In genomic region chr7:73829505-73829904, GRCh38 we compare ENCODE assay signal across 15 cellular contexts. TPM values are rescaled to one million over a fixed set of nuclear protein-coding genes. Genes with fewer than 3 reads are reported as not detected.
DNase-seq lines count a peak whose midpoint lies in the region; ATAC-seq and TF ChIP-seq lines count a peak whose summit lies in the region.
"Had no signal": no experiment of that assay in that cellular context is flagged by ENCODE, and none has a peak within 500 bp of the region (broad histone marks: within the 10 kb centered on the region; RNA-seq: fewer than 3 reads in every experiment).

No MANE protein-coding gene starts in this region.

- peak overlapping the region; percentile 98 for H3K27ac Mint-ChIP-seq in dendritic cell treated with granulocyte-macrophage colony-stimulating factor and Interleukin-4, amounts not matched to agents 40 ng/mL and 50 ng/mL, for 4 days
- no peak overlapping the region for H3K27ac Mint-ChIP-seq in activated CD8-positive, alpha-beta T cell treated with anti-CD3 and anti-CD28 coated beads for 36 hours
- H3K27ac Mint-ChIP-seq: activated naive CD8-positive, alpha-beta T cell treated with anti-CD3 and anti-CD28 coated beads, Interleukin-2, amount 10 ng/mL, durations not matched to agents 7 days and 5 days had no signal

- 49% methylated on average over 7 of the region's 7 CpGs for WGBS in urinary bladder

- peaks cover 34% of the 10 kb centered on the region for H3K27me3 Mint-ChIP-seq in dendritic cell treated with granulocyte-macrophage colony-stimulating factor and Interleukin-4, amounts not matched to agents 40 ng/mL and 50 ng/mL, for 4 days
- H3K27me3 Mint-ChIP-seq in activated CD8-positive, alpha-beta T cell treated with anti-CD3 and anti-CD28 coated beads for 36 hours: peaks cover 16% of the 10 kb centered on the region

- peak overlapping the region; percentile 41 for H3K27ac ChIP-seq in urinary bladder (ENCODE audit: low read depth)

- H3K4me1 ChIP-seq in mucosa of descending colon (ENCODE audit: low read depth) (peaks cover 34% of the 10 kb centered on the region), urinary bladder (ENCODE audit: insufficient read depth) (no peaks in the 10 kb centered on the region)

- DNase-seq in left ventricle myocardium superior: peak; percentile 10
- DNase-seq in Right ventricle myocardium inferior (ENCODE audit: missing footprints): no peak
- peak in 1 of 3 donors; percentile 67 for DNase-seq in mucosa of descending colon
- no peak for DNase-seq in activated CD8-positive, alpha-beta T cell treated with anti-CD3 and anti-CD28 coated beads for 36 hours
- DNase-seq in NOMO-1 treated with DMSO at 0.1 percent for 48 hours (lab: John Stamatoyannopoulos, UW; ENCODE audit: unreplicated experiment): no peak
- DNase-seq: activated naive CD8-positive, alpha-beta T cell treated with anti-CD3 and anti-CD28 coated beads, Interleukin-2, amount 10 ng/mL, durations not matched to agents 7 days and 5 days; stimulated activated CD4-positive, alpha-beta T cell treated with anti-CD3 and anti-CD28 coated beads, Interleukin-4, amount 100 ng/mL, for 1 hour had no signal

- H3K36me3 ChIP-seq in mucosa of descending colon (ENCODE audit: low read depth) (no peaks in the 10 kb centered on the region), urinary bladder (ENCODE audit: insufficient read depth) (no peaks in the 10 kb centered on the region)

- CTCF ChIA-PET in activated CD8-positive, alpha-beta T cell treated with anti-CD3 and anti-CD28 coated beads for 36 hours (lab: Charles Lee): interaction anchor here (1.3 kb wide), 1 partner anchor 198 kb away, joined by 4 read pairs; no protein-coding TSS in a partner anchor

- no peak for ATAC-seq in left ventricle myocardium superior
- no peak for ATAC-seq in Right ventricle myocardium inferior
- ATAC-seq in mucosa of descending colon: peak; percentile 0
- ATAC-seq in GM18909 (IDR thresholded peaks at IDR 0.05; ENCODE audit: poor library complexity, unreplicated experiment): no peak
- no peak for ATAC-seq in activated CD8-positive, alpha-beta T cell treated with anti-CD3 and anti-CD28 coated beads for 36 hours

- no peak for TF ChIP-seq CTCF in mucosa of descending colon (IDR thresholded peaks at IDR 0.05)
- TF ChIP-seq CTCF in activated CD8-positive, alpha-beta T cell treated with anti-CD3 and anti-CD28 coated beads for 36 hours (IDR thresholded peaks at IDR 0.05): no peak

- no peaks in the 10 kb centered on the region for H3K36me3 Mint-ChIP-seq in dendritic cell treated with granulocyte-macrophage colony-stimulating factor and Interleukin-4, amounts not matched to agents 40 ng/mL and 50 ng/mL, for 4 days (ENCODE audit: low read depth)
- H3K36me3 Mint-ChIP-seq in activated CD8-positive, alpha-beta T cell treated with anti-CD3 and anti-CD28 coated beads for 36 hours (ENCODE audit: low read depth): no peaks in the 10 kb centered on the region
- H3K36me3 Mint-ChIP-seq: activated naive CD8-positive, alpha-beta T cell treated with anti-CD3 and anti-CD28 coated beads, Interleukin-2, amount 10 ng/mL, durations not matched to agents 7 days and 5 days; IgD-negative memory B cell had no signal

- H3K4me3 Mint-ChIP-seq in dendritic cell treated with granulocyte-macrophage colony-stimulating factor and Interleukin-4, amounts not matched to agents 40 ng/mL and 50 ng/mL, for 4 days: peak overlapping the region; percentile 1
- no peak overlapping the region for H3K4me3 Mint-ChIP-seq in activated CD8-positive, alpha-beta T cell treated with anti-CD3 and anti-CD28 coated beads for 36 hours
- H3K4me3 Mint-ChIP-seq: activated naive CD8-positive, alpha-beta T cell treated with anti-CD3 and anti-CD28 coated beads, Interleukin-2, amount 10 ng/mL, durations not matched to agents 7 days and 5 days had no signal

- H3K9me3 Mint-ChIP-seq in dendritic cell treated with granulocyte-macrophage colony-stimulating factor and Interleukin-4, amounts not matched to agents 40 ng/mL and 50 ng/mL, for 4 days: no peaks in the 10 kb centered on the region
- H3K9me3 Mint-ChIP-seq in activated CD8-positive, alpha-beta T cell treated with anti-CD3 and anti-CD28 coated beads for 36 hours: no peaks in the 10 kb centered on the region
- H3K9me3 Mint-ChIP-seq: activated naive CD8-positive, alpha-beta T cell treated with anti-CD3 and anti-CD28 coated beads, Interleukin-2, amount 10 ng/mL, durations not matched to agents 7 days and 5 days; IgD-negative memory B cell had no signal

- intact Hi-C loops in left ventricle myocardium superior (cut with micrococcal nuclease): no loop called here
- intact Hi-C loops in Right ventricle myocardium inferior (cut with DNase I): no loop called here
- intact Hi-C loops in dendritic cell treated with granulocyte-macrophage colony-stimulating factor and Interleukin-4, amounts not matched to agents 40 ng/mL and 50 ng/mL, for 4 days (cut with micrococcal nuclease): no loop called here
- intact Hi-C loops in mucosa of descending colon (cut with DNase I, micrococcal nuclease): no loop called here
- intact Hi-C loops in activated CD8-positive, alpha-beta T cell treated with anti-CD3 and anti-CD28 coated beads for 36 hours (cut with micrococcal nuclease): no loop called here

- POLR2A ChIA-PET in activated CD8-positive, alpha-beta T cell treated with anti-CD3 and anti-CD28 coated beads for 36 hours (lab: Charles Lee): no interaction called here

- no peak overlapping the region for H3K4me3 ChIP-seq in mucosa of descending colon
- no peak overlapping the region for H3K4me3 ChIP-seq in urinary bladder (ENCODE audit: low read depth, low read length)

- no peaks in the 10 kb centered on the region for H3K9me3 ChIP-seq in mucosa of descending colon

- peaks cover 92% of the 10 kb centered on the region for H3K4me1 Mint-ChIP-seq in dendritic cell treated with granulocyte-macrophage colony-stimulating factor and Interleukin-4, amounts not matched to agents 40 ng/mL and 50 ng/mL, for 4 days (ENCODE audit: low read depth)
- H3K4me1 Mint-ChIP-seq in activated CD8-positive, alpha-beta T cell treated with anti-CD3 and anti-CD28 coated beads for 36 hours (ENCODE audit: low read depth): peaks cover 22% of the 10 kb centered on the region

RNA-seq across cellular contexts. Expression of gene CLDN4, which starts 1.3 kb away (rescaled TPM):
- total RNA-seq in left ventricle myocardium superior (not detected), Right ventricle myocardium inferior (not detected), mucosa of descending colon (1,000 to 10,000 TPM in 2 of 3 donors, 100 to 1,000 TPM in 1; 450 to 1,208 (median 1,043) TPM), urinary bladder (51.4 TPM)
- 127 TPM for polyA plus RNA-seq in urinary bladder
- total RNA-seq in activated CD8-positive, alpha-beta T cell treated with anti-CD3 and anti-CD28 coated beads for 36 hours: under 1 TPM; 0.20 to 0.72 TPM
- polyA plus RNA-seq: IgD-negative memory B cell had no signal

RNA-seq across cellular contexts. Expression of gene METTL27, which starts 12.8 kb away (rescaled TPM):
- 0.27 TPM for total RNA-seq in left ventricle myocardium superior
- 0.27 TPM for total RNA-seq in Right ventricle myocardium inferior
- total RNA-seq in mucosa of descending colon: 1 to 10 TPM; 1.6 to 4.6 (median 2.4) TPM
- total RNA-seq in urinary bladder: 2.9 TPM
- polyA plus RNA-seq in urinary bladder: 1.0 TPM
- total RNA-seq in activated CD8-positive, alpha-beta T cell treated with anti-CD3 and anti-CD28 coated beads for 36 hours: not detected
- total RNA-seq: A673 had no signal
- polyA plus RNA-seq: IgD-negative memory B cell had no signal

RNA-seq across cellular contexts. Expression of gene TMEM270, which starts 31.5 kb away (rescaled TPM):
- total RNA-seq in left ventricle myocardium superior (not detected), Right ventricle myocardium inferior (not detected), mucosa of descending colon (not detected), urinary bladder (not detected)
- polyA plus RNA-seq in urinary bladder: 0.09 TPM
- total RNA-seq in activated CD8-positive, alpha-beta T cell treated with anti-CD3 and anti-CD28 coated beads for 36 hours: not detected
- total RNA-seq: A673; activated naive CD8-positive, alpha-beta T cell treated with anti-CD3 and anti-CD28 coated beads, Interleukin-2, amount 10 ng/mL, durations not matched to agents 7 days and 5 days; glomerular endothelial cell; ureter had no signal
- polyA plus RNA-seq: IgD-negative memory B cell, keratinocyte had no signal

RNA-seq across cellular contexts. Expression of gene CLDN3, which starts 59.4 kb away (rescaled TPM):
- total RNA-seq in left ventricle myocardium superior (not detected), Right ventricle myocardium inferior (not detected), mucosa of descending colon (100 to 1,000 TPM; 229 to 621 (median 534) TPM), urinary bladder (0.21 TPM)
- 1.6 TPM for polyA plus RNA-seq in urinary bladder
- not detected for total RNA-seq in activated CD8-positive, alpha-beta T cell treated with anti-CD3 and anti-CD28 coated beads for 36 hours
- total RNA-seq: A673; activated naive CD8-positive, alpha-beta T cell treated with anti-CD3 and anti-CD28 coated beads, Interleukin-2, amount 10 ng/mL, durations not matched to agents 7 days and 5 days; glomerular endothelial cell had no signal
- polyA plus RNA-seq: IgD-negative memory B cell, keratinocyte had no signal

Comparison
In these comparisons a context has a peak if more than half of its experiments do, and no peak if none do; other contexts are left out.
1. RNA of gene CLDN4, which starts 1.3 kb away (total RNA-seq): 450 to 1,208 TPM in mucosa of descending colon and 51.4 TPM in urinary bladder (single experiment); 0.20 to 0.72 TPM in activated CD8-positive, alpha-beta T cell treated with anti-CD3 and anti-CD28 coated beads for 36 hours, not detected in Right ventricle myocardium inferior (single experiment) and not detected in left ventricle myocardium superior (single experiment); every median in the first group is over 10 times any median in the second.